Comparison of ENCODE assay signal across 10 cellular contexts in genomic region chr19:16074488-16075365, GRCh38. TPM values are rescaled to one million over a fixed set of nuclear protein-coding genes. Genes with fewer than 3 reads are reported as not detected.
DNase-seq lines count a peak whose midpoint lies in the region; ATAC-seq and TF ChIP-seq lines count a peak whose summit lies in the region.
"Had no signal": no experiment of that assay in that cellular context is flagged by ENCODE, and none has a peak within 500 bp of the region (broad histone marks: within the 10 kb centered on the region; RNA-seq: fewer than 3 reads in every experiment).

No MANE protein-coding gene starts in this region.

- no peaks in the 10 kb centered on the region for H3K27me3 Mint-ChIP-seq in activated naive CD4-positive, alpha-beta T cell treated with anti-CD3 and anti-CD28 coated beads for 36 hours (ENCODE audit: low read depth)
- no peaks in the 10 kb centered on the region for H3K27me3 Mint-ChIP-seq in type B pancreatic cell

- CTCF ChIA-PET in activated naive CD4-positive, alpha-beta T cell treated with anti-CD3 and anti-CD28 coated beads for 36 hours (lab: Charles Lee) = interaction anchor here (0.6 to 3.8 kb wide), 6 partner anchors 10 to 36 kb away, joined by 3 to 32 read pairs (median 6); no protein-coding TSS in a partner anchor

- ATAC-seq in GM18505 (IDR thresholded peaks at IDR 0.05; ENCODE audit: unreplicated experiment) = no peak

- peak overlapping the region; percentile 83 for H3K27ac Mint-ChIP-seq in activated naive CD4-positive, alpha-beta T cell treated with anti-CD3 and anti-CD28 coated beads for 36 hours
- peak overlapping the region; percentile 96 for H3K27ac Mint-ChIP-seq in type B pancreatic cell

- peaks cover 11 to 45% of the 10 kb centered on the region in 2 donors for H3K36me3 ChIP-seq in ascending aorta
- peaks cover 30% of the 10 kb centered on the region for H3K36me3 ChIP-seq in muscle layer of colon (ENCODE audit: insufficient read depth, low read length)

- H3K4me1 Mint-ChIP-seq in activated naive CD4-positive, alpha-beta T cell treated with anti-CD3 and anti-CD28 coated beads for 36 hours (ENCODE audit: low read depth) = peaks cover 53% of the 10 kb centered on the region
- peaks cover 42% of the 10 kb centered on the region for H3K4me1 Mint-ChIP-seq in type B pancreatic cell (ENCODE audit: unreplicated experiment)

- TF ChIP-seq CTCF in ascending aorta (IDR thresholded peaks at IDR 0.05) (no peak), type B pancreatic cell (conservative IDR thresholded peaks at IDR 0.05) (no peak)

- H3K27me3 ChIP-seq in ascending aorta (no peaks in the 10 kb centered on the region), muscle layer of colon (ENCODE audit: control insufficient read depth in 1 of 2, insufficient read depth in 2 of 2, low read length in 2 of 2) (no peaks in the 10 kb centered on the region)
- H3K27me3 ChIP-seq: SJSA1 had no signal

- H3K4me1 ChIP-seq in ascending aorta (peaks cover 9 to 34% of the 10 kb centered on the region in 2 donors), muscle layer of colon (ENCODE audit: insufficient read depth, low read length) (peaks cover 70% of the 10 kb centered on the region)

- H3K9me3 Mint-ChIP-seq in activated naive CD4-positive, alpha-beta T cell treated with anti-CD3 and anti-CD28 coated beads for 36 hours = no peaks in the 10 kb centered on the region
- no peaks in the 10 kb centered on the region for H3K9me3 Mint-ChIP-seq in type B pancreatic cell

- TF ChIP-seq POLR2A in GM18505 (IDR thresholded peaks at IDR 0.05; ENCODE audit: borderline replicate concordance, extremely low read depth, insufficient read depth, insufficient read length) = no peak

- H3K9me3 ChIP-seq in ascending aorta = no peaks in the 10 kb centered on the region
- H3K9me3 ChIP-seq in muscle layer of colon (ENCODE audit: low read length) = no peaks in the 10 kb centered on the region
- H3K9me3 ChIP-seq: SJSA1 had no signal

- intact Hi-C loops in activated naive CD4-positive, alpha-beta T cell treated with anti-CD3 and anti-CD28 coated beads for 36 hours (cut with micrococcal nuclease) = loop anchor here (5.0 to 10.0 kb wide), 2 partner anchors 513 to 1700 kb away; no protein-coding TSS in a partner anchor
- intact Hi-C loops in ascending aorta (cut with DNase I) = no loop called here

- peak overlapping the region in 1 of 2 donors; percentile 9 for H3K4me3 ChIP-seq in ascending aorta
- no peak overlapping the region for H3K4me3 ChIP-seq in muscle layer of colon (ENCODE audit: low read depth in 1 of 2, low read length in 2 of 2)

- H3K27ac ChIP-seq in ascending aorta = peak overlapping the region; percentile 99 to 100
- peak overlapping the region; percentile 98 for H3K27ac ChIP-seq in muscle layer of colon (ENCODE audit: low read depth, low read length)

- peak overlapping the region; percentile 81 for H3K4me3 Mint-ChIP-seq in activated naive CD4-positive, alpha-beta T cell treated with anti-CD3 and anti-CD28 coated beads for 36 hours
- peak overlapping the region; percentile 88 for H3K4me3 Mint-ChIP-seq in type B pancreatic cell

- H3K9ac ChIP-seq in muscle layer of colon (ENCODE audit: low read length) = peak overlapping the region; percentile 98

- DNase-seq in activated naive CD4-positive, alpha-beta T cell treated with anti-CD3 and anti-CD28 coated beads for 36 hours = no peak
- no peak for DNase-seq in activated naive CD4-positive, alpha-beta T cell treated with Interleukin-2 at 50 U/mL for 16 hours
- DNase-seq in ascending aorta (ENCODE audit: low spot score in 2 of 2) = peak in 1 of 2 donors; percentile 65
- DNase-seq in type B pancreatic cell (ENCODE audit: extremely low spot score, unreplicated experiment) = no peak
- no peak for DNase-seq in DMS153 (lab: John Stamatoyannopoulos, UW)
- DNase-seq in AG08396 (ENCODE audit: low spot score) = no peak
- DNase-seq: stimulated activated CD4-positive, alpha-beta T cell treated with anti-CD3 and anti-CD28 coated beads, Interleukin-2, amount 100 ng/mL, for 48 hours had no signal

- H3K36me3 Mint-ChIP-seq in activated naive CD4-positive, alpha-beta T cell treated with anti-CD3 and anti-CD28 coated beads for 36 hours (ENCODE audit: low read depth) = peaks cover 16% of the 10 kb centered on the region
- H3K36me3 Mint-ChIP-seq in type B pancreatic cell = peaks cover 14% of the 10 kb centered on the region

RNA-seq across cellular contexts. Expression of gene TPM4, which starts 1.6 kb away (rescaled TPM):
- total RNA-seq in activated naive CD4-positive, alpha-beta T cell treated with anti-CD3 and anti-CD28 coated beads for 36 hours = 100 to 1,000 TPM; 240 to 254 TPM
- total RNA-seq in ascending aorta (619 TPM), type B pancreatic cell (ENCODE audit: low replicate concordance) (425 and 472 TPM in 2 replicates)

RNA-seq across cellular contexts. Expression of gene RAB8A, which starts 37.0 kb away (rescaled TPM):
- total RNA-seq in activated naive CD4-positive, alpha-beta T cell treated with anti-CD3 and anti-CD28 coated beads for 36 hours = 10 to 100 TPM; 90.5 to 95.2 TPM
- total RNA-seq in ascending aorta (35.1 TPM), type B pancreatic cell (ENCODE audit: low replicate concordance) (86.9 and 98.7 TPM in 2 replicates)
